1 cellular context compared by ENCODE assay signal in genomic region chr16:28538733-28539596, GRCh38.
TF ChIP-seq lines count a peak whose summit lies in the region.

TSS of gene NUPR1 (minus strand) at chr16:28538974. CDS start at chr16:28538907, 67 bp downstream.

TF ChIP-seq in K562, 482 proteins besides CTCF, POLR2A, EP300 and RAD21 (continued from another document and continues in another):
- TF ChIP-seq NFXL1 (CRISPR knock-in tag; IDR thresholded peaks at IDR 0.05) (0 out of 2 replicates have a peak, but pooled peaks have one; percentile 17), GABPA (tag; conservative IDR thresholded peaks at IDR 0.05; ENCODE audit: low read depth) (0 out of 2 replicates have a peak, but pooled peaks have one; percentile 22), FUS (optimal IDR thresholded peaks at IDR 0.05; ENCODE audit: low read depth, low read length) (no peak), TAF7 (tag; IDR thresholded peaks at IDR 0.05) (peak; percentile 68), ZNF592 (IDR thresholded peaks at IDR 0.05) (no peak), HDAC6 (IDR thresholded peaks at IDR 0.05; ENCODE audit: low read depth, low read length) (no peak), JUNB (CRISPR knock-in tag; conservative IDR thresholded peaks at IDR 0.05) (no peak), SNRNP70 (optimal IDR thresholded peaks at IDR 0.05; ENCODE audit: low read depth, low read length) (no peak), DDX20 (tag; IDR thresholded peaks at IDR 0.05; ENCODE audit: low read depth) (peak; percentile 82; the same call in 1 of the 2 replicates), GMEB1 (CRISPR knock-in tag; IDR thresholded peaks at IDR 0.05) (no peak), CREB3 (tag; conservative IDR thresholded peaks at IDR 0.05; ENCODE audit: low read depth) (peak; percentile 68; the same call in 1 of the 2 replicates), ATF1 (CRISPR knock-in tag; IDR thresholded peaks at IDR 0.05) (no peak), ATF1 (tag; IDR thresholded peaks at IDR 0.05) (no peak), CTCFL (IDR thresholded peaks at IDR 0.05; ENCODE audit: borderline replicate concordance, insufficient read depth, low read depth, low read length, poor library complexity, severe bottlenecking) (no peak), ZNF511 (CRISPR knock-in tag; IDR thresholded peaks at IDR 0.05) (no peak), JUND (IDR thresholded peaks at IDR 0.05; ENCODE audit: borderline replicate concordance, low read depth, low read length) (peak; percentile 47; the same call in 1 of the 2 replicates), JUND (tag; IDR thresholded peaks at IDR 0.05; ENCODE audit: borderline replicate concordance, low read depth, low read length) (no peak; the same call in 2 of the 3 replicates), HDAC8 (tag; IDR thresholded peaks at IDR 0.05) (peak; percentile 71), MYC (IDR thresholded peaks at IDR 0.05; ENCODE audit: low read depth, low read length) (peak; percentile 61; the same call in 1 of the 2 replicates), MYC (CRISPR knock-in tag; IDR thresholded peaks at IDR 0.05; ENCODE audit: borderline replicate concordance, low read depth) (no peak), HOXB6 (CRISPR knock-in tag; IDR thresholded peaks at IDR 0.05; ENCODE audit: borderline replicate concordance) (no peak), MLLT1 (IDR thresholded peaks at IDR 0.05) (no peak), RBBP5 (IDR thresholded peaks at IDR 0.05; ENCODE audit: borderline replicate concordance, insufficient read depth, low read length, poor library complexity, severe bottlenecking) (no peak), PHB (CRISPR knock-in tag; IDR thresholded peaks at IDR 0.05) (no peak), ZNF277 (CRISPR knock-in tag; IDR thresholded peaks at IDR 0.05; ENCODE audit: borderline replicate concordance) (no peak), ZNF436 (CRISPR knock-in tag; IDR thresholded peaks at IDR 0.05) (no peak), CHD2 (IDR thresholded peaks at IDR 0.05; ENCODE audit: low read depth, low read length) (no peak), CTBP1 (IDR thresholded peaks at IDR 0.05; ENCODE audit: borderline replicate concordance) (peak; percentile 57; the same call in 1 of the 2 replicates), RCOR1 (IDR thresholded peaks at IDR 0.05; ENCODE audit: borderline replicate concordance in 1 of 2, low read depth in 2 of 2, low read length in 2 of 2) (peak in 1 of 2 experiments; percentile 50; a peak in 1 of 4 replicates), DMBX1 (CRISPR knock-in tag; IDR thresholded peaks at IDR 0.05; ENCODE audit: borderline replicate concordance) (peak; percentile 72; the same call in 1 of the 2 replicates), HINFP (tag; conservative IDR thresholded peaks at IDR 0.05; ENCODE audit: low read depth) (0 out of 2 replicates have a peak, but pooled peaks have one; percentile 49), HMG20A (CRISPR knock-in tag; conservative IDR thresholded peaks at IDR 0.05) (no peak), ZSCAN32 (CRISPR knock-in tag; IDR thresholded peaks at IDR 0.05) (peak; percentile 72), ELF1 (tag; IDR thresholded peaks at IDR 0.05) (peak; percentile 64; the same call in 1 of the 2 replicates), GTF2A2 (tag; IDR thresholded peaks at IDR 0.05) (peak; percentile 70), PYGO2 (tag; IDR thresholded peaks at IDR 0.05) (peak; percentile 73), ATF3 (IDR thresholded peaks at IDR 0.05) (peak; percentile 83), ATF3 (CRISPR knock-in tag; conservative IDR thresholded peaks at IDR 0.05) (no peak), E2F8 (IDR thresholded peaks at IDR 0.05; ENCODE audit: low read depth, partially characterized antibody) (no peak), TCF3 (CRISPR knock-in tag; IDR thresholded peaks at IDR 0.05) (no peak), ZNF3 (CRISPR knock-in tag; IDR thresholded peaks at IDR 0.05) (no peak; the same call in 1 of the 2 replicates)
